Comparison of ENCODE assay signal across 23 cellular contexts in the genomic region with DNA sequence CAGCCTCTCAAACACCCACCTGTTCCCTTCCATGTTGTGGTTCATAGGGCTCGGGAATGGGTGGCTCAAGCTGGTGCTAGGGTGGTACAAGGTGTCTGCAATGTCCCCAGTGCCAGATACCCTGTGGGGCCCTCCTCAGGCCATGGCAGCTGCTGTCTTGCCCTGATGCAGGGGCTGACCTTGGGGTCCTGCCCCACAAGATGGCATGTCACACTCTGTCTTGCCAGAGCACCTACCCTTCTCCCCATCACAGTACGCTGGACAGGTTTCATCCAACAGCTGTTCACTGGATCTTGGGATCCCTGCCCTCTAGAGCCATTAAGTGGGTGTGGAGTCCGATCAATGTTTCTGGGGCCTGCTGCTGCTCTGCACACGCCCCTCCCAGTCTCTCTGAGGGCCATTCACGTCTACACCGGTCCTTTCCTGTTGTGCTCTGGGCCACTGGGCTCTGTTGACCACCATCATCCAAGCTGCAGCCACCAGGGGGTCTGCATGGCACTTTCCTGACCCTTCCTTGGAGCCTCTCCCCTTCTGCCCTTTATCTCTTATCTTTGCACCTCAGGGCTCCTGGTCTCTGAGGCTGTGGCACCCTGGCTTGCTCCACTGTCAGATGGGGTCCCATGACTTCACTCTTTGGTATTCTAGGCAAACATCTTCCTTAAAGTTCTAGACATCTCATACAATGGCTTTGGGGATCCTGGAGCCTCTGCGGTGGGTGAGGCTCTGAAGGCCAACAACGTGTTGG. TPM values are rescaled to one million over a fixed set of nuclear protein-coding genes. Genes with fewer than 3 reads are reported as not detected.
DNase-seq lines count a peak whose midpoint lies in the region; ATAC-seq, FAIRE-seq and TF ChIP-seq lines count a peak whose summit lies in the region.
"Had no signal": no experiment of that assay in that cellular context is flagged by ENCODE, and none has a peak within 500 bp of the region (broad histone marks: within the 10 kb centered on the region; RNA-seq: fewer than 3 reads in every experiment).

No MANE protein-coding gene starts in this region.

- peak overlapping the region; percentile 74 for H2AK5ac ChIP-seq in neuronal stem cell (ENCODE audit: low read depth, low read length)
- H2AK5ac ChIP-seq in H9 (ENCODE audit: insufficient read length, low read length), result no peak overlapping the region

- H3K36me3 ChIP-seq in K562 (ENCODE audit: control insufficient read depth, insufficient read depth, low read length) (no peaks in the 10 kb centered on the region), neuronal stem cell (replicated peaks in 1 of 2; ENCODE audit: control insufficient read depth in 2 of 2, insufficient read depth in 2 of 2, low read length in 2 of 2) (no peaks in the 10 kb centered on the region)
- H3K36me3 ChIP-seq: BE2C had no signal

- no peak overlapping the region for H3K27ac Mint-ChIP-seq in H9

- no peaks in the 10 kb centered on the region for H3K79me2 ChIP-seq in K562 (ENCODE audit: control insufficient read depth, insufficient read depth, low read length)
- no peaks in the 10 kb centered on the region for H3K79me2 ChIP-seq in H9 (ENCODE audit: insufficient read depth, low read length)

- H3K4ac ChIP-seq in neuronal stem cell (ENCODE audit: low read length) (no peak overlapping the region), H9 (ENCODE audit: low read depth, low read length) (no peak overlapping the region)

- H4K91ac ChIP-seq in neuronal stem cell (ENCODE audit: low read depth, low read length, poor library complexity), result no peak overlapping the region
- no peak overlapping the region for H4K91ac ChIP-seq in H9 (ENCODE audit: insufficient read length, low read depth, low read length)

- CTCF ChIA-PET in K562 (lab: Yijun Ruan, JAX; ENCODE audit: low intra/inter-chr PET ratio), result no interaction called here

- no peak overlapping the region for H2BK5ac ChIP-seq in neuronal stem cell (ENCODE audit: low read length)
- H2BK5ac ChIP-seq in H9 (ENCODE audit: insufficient read length, low read length), result no peak overlapping the region

- H4K5ac ChIP-seq in H9 (ENCODE audit: insufficient read length, low read depth, low read length), result no peak overlapping the region

- DNase-seq in K562 (ENCODE audit: extremely low read depth in 1 of 4, low spot score in 3 of 4) (peak in 1 of 4 experiments; percentile 55), left colon (no peak), neuronal stem cell (ENCODE audit: low spot score) (no peak), H9 (no peak), anterior cingulate cortex (lab: John Stamatoyannopoulos, UW) (no peak), GM20000 (ENCODE audit: low spot score) (no peak), HuH-7 (ENCODE audit: low spot score) (no peak)
- DNase-seq: ACHN; BE2C; CD4-positive, CD25-positive, alpha-beta regulatory T cell; CD8-positive, alpha-beta memory T cell; COR-L47; DMS79; GDM1; HCEC 1CT; KBM-7 had no signal

- TF ChIP-seq POLR2A in K562 (conservative IDR thresholded peaks at IDR 0.05), result no peak

- H2BK120ac ChIP-seq in neuronal stem cell (ENCODE audit: low read depth, low read length), result no peak overlapping the region
- H2BK120ac ChIP-seq in H9 (ENCODE audit: low read depth, low read length, poor library complexity, severe bottlenecking), result no peak overlapping the region

- POLR2A ChIA-PET in K562 (lab: Yijun Ruan, JAX), result interaction anchor here (0.7 to 6.1 kb wide), 9 partner anchors 7 to 404 kb away, joined by 3 to 54 read pairs (median 4); partner anchors contain the start of gene LRRC74B

- BruUV-seq in K562 (replicated peaks; lab: Mats Ljungman, UMichigan), result no TSS peak

- peak overlapping the region; percentile 12 for H3K23ac ChIP-seq in neuronal stem cell (ENCODE audit: low read depth, low read length, poor library complexity)
- H3K23ac ChIP-seq in H9 (ENCODE audit: insufficient read length, low read depth, low read length), result no peak overlapping the region

- H3K4me1 ChIP-seq in K562 (replicated peaks in 1 of 2; ENCODE audit: control insufficient read depth in 2 of 2, insufficient read depth in 2 of 2, low read length in 2 of 2) (peaks cover 26 to 40% of the 10 kb centered on the region in 2 experiments), neuronal stem cell (ENCODE audit: control insufficient read depth in 2 of 2, insufficient read depth in 1 of 2, low read depth in 1 of 2, low read length in 2 of 2) (peaks cover 3 to 5% of the 10 kb centered on the region in 2 donors), H9 (ENCODE audit: insufficient read depth, low read length) (peaks cover 5% of the 10 kb centered on the region; the same call in 1 of the 2 replicates)
- H3K4me1 ChIP-seq: BE2C had no signal

- in situ Hi-C loops in K562 (cut with MboI), result no loop called here

- H3K79me1 ChIP-seq in neuronal stem cell (ENCODE audit: low read depth, low read length) (no peaks in the 10 kb centered on the region), H9 (ENCODE audit: insufficient read depth, low read depth, low read length, poor library complexity, severe bottlenecking) (no peaks in the 10 kb centered on the region)

- no peak overlapping the region for H3K18ac ChIP-seq in neuronal stem cell (ENCODE audit: low read length)
- H3K18ac ChIP-seq in H9 (ENCODE audit: insufficient read length, low read depth, low read length), result no peak overlapping the region

- H4K20me1 ChIP-seq in K562 (replicated peaks; ENCODE audit: control insufficient read depth, insufficient read depth, low read length) (peaks cover 42% of the 10 kb centered on the region), H9 (ENCODE audit: control insufficient read depth, insufficient read depth, insufficient read length) (no peaks in the 10 kb centered on the region)

- H3K9ac ChIP-seq in K562 (ENCODE audit: insufficient read depth in 1 of 2, low read depth in 2 of 2, low read length in 2 of 2) (peak overlapping the region in 1 of 2 experiments; percentile 11; a peak in 2 of 4 replicates), neuronal stem cell (ENCODE audit: low read depth, low read length, poor library complexity) (no peak overlapping the region), H9 (ENCODE audit: extremely low read depth, insufficient read length, low read length) (no peak overlapping the region)

- H3K4me3 ChIP-seq in K562, result no peak overlapping the region
- H3K4me3 ChIP-seq in neuronal stem cell (ENCODE audit: low read length in 2 of 2), result no peak overlapping the region

- no peak for ATAC-seq in K562
- ATAC-seq in left colon, result peak; percentile 41

- peaks cover 28 to 82% of the 10 kb centered on the region in 2 experiments; a peak in 4 of 5 replicates for H3K27me3 ChIP-seq in K562 (ENCODE audit: control insufficient read depth in 2 of 2, insufficient read depth in 2 of 2, low read length in 2 of 2)
- peaks cover 0 to 29% (median 0%) of the 10 kb centered on the region in 3 experiments for H3K27me3 ChIP-seq in neuronal stem cell (ENCODE audit: control insufficient read depth in 3 of 3, insufficient read depth in 3 of 3, low read depth in 1 of 3, low read length in 3 of 3)
- no peaks in the 10 kb centered on the region for H3K27me3 ChIP-seq in H9 (ENCODE audit: insufficient read depth, low read length)
- H3K27me3 ChIP-seq: BE2C had no signal

- H2BK12ac ChIP-seq in neuronal stem cell (ENCODE audit: low read length), result no peak overlapping the region
- no peak overlapping the region for H2BK12ac ChIP-seq in H9 (ENCODE audit: insufficient read length, low read depth, low read length)

- no peak for TF ChIP-seq EP300 in K562 (IDR thresholded peaks at IDR 0.05; ENCODE audit: low read length)

- H3K4me2 ChIP-seq in K562 (ENCODE audit: insufficient read depth, low read length) (no peak overlapping the region), neuronal stem cell (ENCODE audit: insufficient read depth, low read length, poor library complexity, severe bottlenecking) (no peak overlapping the region), H9 (ENCODE audit: insufficient read depth, insufficient read length, low read length) (no peak overlapping the region)

- no peaks in the 10 kb centered on the region for H3K9me3 ChIP-seq in K562 (replicated peaks; ENCODE audit: control insufficient read depth, insufficient read depth, low read depth, low read length)
- H3K9me3 ChIP-seq in neuronal stem cell (replicated peaks in 1 of 2; ENCODE audit: control insufficient read depth in 2 of 2, insufficient read depth in 1 of 2, low read depth in 1 of 2, low read length in 2 of 2), result peaks cover 0 to 2% of the 10 kb centered on the region in 2 donors
- H3K9me3 ChIP-seq in H9 (ENCODE audit: control insufficient read depth, low read depth, low read length), result no peaks in the 10 kb centered on the region
- H3K9me3 ChIP-seq: BE2C had no signal

- H3K4me3 Mint-ChIP-seq in H9, result no peak overlapping the region
- H3K4me3 Mint-ChIP-seq: CD4-positive, CD25-positive, alpha-beta regulatory T cell; CD8-positive, alpha-beta memory T cell had no signal

- H3K14ac ChIP-seq in neuronal stem cell (ENCODE audit: low read length) (peak overlapping the region; percentile 10), H9 (ENCODE audit: insufficient read depth, low read length) (no peak overlapping the region)

- H3K9me3 Mint-ChIP-seq in H9, result no peaks in the 10 kb centered on the region; a peak in 1 of 5 replicates
- H3K9me3 Mint-ChIP-seq: CD4-positive, CD25-positive, alpha-beta regulatory T cell; CD8-positive, alpha-beta memory T cell had no signal

- WGBS in K562 (ENCODE audit: insufficient coverage, low coverage, missing lambda C conversion rate), result 9% methylated on average over 8 of the region's 8 CpGs
- WGBS in neuronal stem cell (ENCODE audit: extremely low coverage in 2 of 2, insufficient read length in 2 of 2, insufficient replicate concordance in 1 of 2), 2 donors, result no CpG with 5 or more reads among the region's 8 CpGs
- no CpG with 5 or more reads among the region's 8 CpGs for WGBS in H9 (ENCODE audit: extremely low coverage, insufficient read length, low lambda C conversion rate)

- peaks cover 15% of the 10 kb centered on the region for H3K9me1 ChIP-seq in K562 (ENCODE audit: control insufficient read depth, insufficient read depth, low read length)

- H2BK15ac ChIP-seq in neuronal stem cell (ENCODE audit: low read length), result no peak overlapping the region
- H2BK15ac ChIP-seq in H9 (ENCODE audit: low read depth, low read length), result no peak overlapping the region

- H2AFZ ChIP-seq in K562 (ENCODE audit: low read depth, low read length) (no peak overlapping the region), neuronal stem cell (ENCODE audit: low read length) (no peak overlapping the region), H9 (ENCODE audit: low read length) (no peak overlapping the region)

- no peak overlapping the region for H3K27ac ChIP-seq in K562 (ENCODE audit: extremely low read depth, low read depth, low read length)
- no peak overlapping the region for H3K27ac ChIP-seq in neuronal stem cell (replicated peaks; ENCODE audit: low read length)
- H3K27ac ChIP-seq in H9 (ENCODE audit: insufficient read length, low read depth, low read length), result no peak overlapping the region

- no peak overlapping the region for H2BK20ac ChIP-seq in H9 (ENCODE audit: low read depth, low read length, poor library complexity, severe bottlenecking)

- intact Hi-C loops in K562 (cut with micrococcal nuclease), result no loop called here
- intact Hi-C loops in left colon (cut with DNase I, micrococcal nuclease), result no loop called here

- TF ChIP-seq CTCF in K562 (IDR thresholded peaks at IDR 0.05 in 2 of 3, conservative IDR thresholded peaks at IDR 0.05 in 1 of 3; ENCODE audit: insufficient read depth in 2 of 3, low read depth in 1 of 3, low read length in 3 of 3), result 0 out of 6 replicates have a peak, but pooled peaks of 1 of the 3 experiments have one; percentile 11
- no peak for TF ChIP-seq CTCF in H9 (conservative IDR thresholded peaks at IDR 0.05)
- no peak for TF ChIP-seq CTCF in GM20000 (IDR thresholded peaks at IDR 0.05; ENCODE audit: extremely low read depth, missing control alignments)

- no peaks in the 10 kb centered on the region for H3K23me2 ChIP-seq in H9 (ENCODE audit: insufficient read length, low read depth, low read length, poor library complexity, severe bottlenecking)

- TF ChIP-seq RAD21 in K562 (CRISPR knock-in tag; conservative IDR thresholded peaks at IDR 0.05 in 1 of 2, IDR thresholded peaks at IDR 0.05 in 1 of 2), result no peak

- FAIRE-seq in K562 (lab: Jason Lieb, UNC), result no peak
- FAIRE-seq: A204.1, D721Med, GM12892, GM18507 had no signal

- no peaks in the 10 kb centered on the region for H3K36me3 Mint-ChIP-seq in H9 (ENCODE audit: insufficient read depth in 1 of 3, low read depth in 3 of 3)
- H3K36me3 Mint-ChIP-seq: CD4-positive, CD25-positive, alpha-beta regulatory T cell; CD8-positive, alpha-beta memory T cell had no signal

- H3K56ac ChIP-seq in H9 (ENCODE audit: insufficient read length, low read depth, low read length), result no peak overlapping the region

- H4K8ac ChIP-seq in neuronal stem cell (ENCODE audit: low read depth, low read length) (no peak overlapping the region), H9 (replicated peaks; ENCODE audit: insufficient read length, low read depth, low read length) (no peak overlapping the region)

- H3K27me3 Mint-ChIP-seq in H9 (ENCODE audit: low read depth), result peaks cover 7% of the 10 kb centered on the region

- H3T11ph ChIP-seq in H9 (ENCODE audit: low read length), result no peak overlapping the region

- H3K4me1 Mint-ChIP-seq in H9, result peaks cover 26 to 38% of the 10 kb centered on the region in 2 experiments

RNA-seq across cellular contexts. Expression of gene LRRC74B, which starts 7.1 kb away (rescaled TPM):
- total RNA-seq in K562 (2011; cell fraction: chromatin; rRNA removed; ENCODE audit: low replicate concordance), result 0.16 and 0.28 TPM in 2 replicates
- total RNA-seq in K562 (2011; cell fraction: nucleolus; rRNA removed), result 0.26 TPM in 1 of 2 replicates, not detected in the other
- total RNA-seq in K562 (2011; cell fraction: nucleoplasm; rRNA removed), result not detected in 2 replicates
- total RNA-seq in K562 (2014; rRNA removed) (not detected in 2 replicates), K562 (2014; rRNA removed; fragmentation: Illumina TruSeq; extraction: Trizol) (not detected in 2 replicates), K562 (2015; rRNA removed; fragmentation: Illumina TruSeq; extraction: Trizol) (not detected in 2 replicates), K562 (2021) (not detected in 2 replicates), left colon (under 1 TPM in 1 of 2 donors, not detected in 1; 0.18 TPM), H9 (2021) (not detected in 2 replicates)
- polyA plus RNA-seq in K562 (2011; rRNA removed) (not detected in 2 replicates), K562 (2014; fragmentation: Illumina TruSeq; extraction: Trizol) (not detected in 2 replicates), K562 (2014; fragmentation: Nextera tagmentation; extraction: Ambion mirVana) (not detected), K562 (2014; rRNA removed) (0.04 TPM in 1 of 2 replicates, not detected in the other)
- polyA plus RNA-seq in K562 (2011; cell fraction: cytosol; rRNA removed), result 0.01 TPM in 2 replicates
- polyA plus RNA-seq in K562 (2011; cell fraction: nucleus; rRNA removed), result 0.03 and 0.11 TPM in 2 replicates
- polyA plus RNA-seq in K562 (2012), result 0.21 TPM in 1 of 2 replicates, not detected in the other
- polyA minus RNA-seq in K562 (2011; rRNA and poly(A)+ RNA removed), result not detected in 2 replicates
- not detected in 2 replicates for polyA minus RNA-seq in K562 (2011; cell fraction: cytosol; rRNA and poly(A)+ RNA removed)
- not detected in 2 replicates for polyA minus RNA-seq in K562 (2011; cell fraction: nucleus; rRNA and poly(A)+ RNA removed)
- polyA plus RNA-seq in neuronal stem cell (2013, experiment 1 of 2), result not detected
- 0.01 TPM for polyA plus RNA-seq in neuronal stem cell (2013, experiment 2 of 2)
- total RNA-seq: CD8-positive, alpha-beta memory T cell; Daoy; H4; HT-29 had no signal
- polyA plus RNA-seq: CD4-positive, CD25-positive, alpha-beta regulatory T cell; CD8-positive, alpha-beta memory T cell had no signal

RNA-seq across cellular contexts. Expression of gene SLC7A4, which starts 20.5 kb away (rescaled TPM):
- total RNA-seq in K562 (2011; cell fraction: chromatin; rRNA removed; ENCODE audit: low replicate concordance), result not detected in 2 replicates
- not detected in 2 replicates for total RNA-seq in K562 (2011; cell fraction: nucleolus; rRNA removed)
- not detected in 2 replicates for total RNA-seq in K562 (2011; cell fraction: nucleoplasm; rRNA removed)
- total RNA-seq in K562 (2014; rRNA removed) (not detected in 2 replicates), K562 (2014; rRNA removed; fragmentation: Illumina TruSeq; extraction: Trizol) (not detected in 2 replicates), K562 (2015; rRNA removed; fragmentation: Illumina TruSeq; extraction: Trizol) (not detected in 2 replicates), K562 (2021) (not detected in 2 replicates), left colon (1 to 10 TPM; 4.0 to 4.9 TPM), H9 (2021) (0.09 and 0.22 TPM in 2 replicates)
- polyA plus RNA-seq in K562 (2011; rRNA removed) (not detected in 2 replicates), K562 (2014; fragmentation: Illumina TruSeq; extraction: Trizol) (not detected in 2 replicates), K562 (2014; fragmentation: Nextera tagmentation; extraction: Ambion mirVana) (not detected), K562 (2014; rRNA removed) (not detected in 2 replicates)
- 0.07 TPM in 1 of 2 replicates, not detected in the other for polyA plus RNA-seq in K562 (2011; cell fraction: cytosol; rRNA removed)
- polyA plus RNA-seq in K562 (2011; cell fraction: nucleus; rRNA removed), result not detected in 2 replicates
- polyA plus RNA-seq in K562 (2012), result 0.03 and 0.14 TPM in 2 replicates
- polyA minus RNA-seq in K562 (2011; rRNA and poly(A)+ RNA removed), result not detected in 2 replicates
- not detected in 2 replicates for polyA minus RNA-seq in K562 (2011; cell fraction: cytosol; rRNA and poly(A)+ RNA removed)
- not detected in 2 replicates for polyA minus RNA-seq in K562 (2011; cell fraction: nucleus; rRNA and poly(A)+ RNA removed)
- polyA plus RNA-seq in neuronal stem cell (2013, experiment 1 of 2), result 0.18 TPM
- polyA plus RNA-seq in neuronal stem cell (2013, experiment 2 of 2), result 0.24 TPM
- total RNA-seq: CD4-positive, CD25-positive, alpha-beta regulatory T cell; Daoy; H4; HT-29 had no signal

RNA-seq across cellular contexts. Expression of gene P2RX6, which starts 37.9 kb away (rescaled TPM):
- 8.3 and 26.4 TPM in 2 replicates for total RNA-seq in K562 (2011; cell fraction: chromatin; rRNA removed; ENCODE audit: low replicate concordance)
- 15.5 and 19.3 TPM in 2 replicates for total RNA-seq in K562 (2011; cell fraction: nucleolus; rRNA removed)
- 13.6 and 14.4 TPM in 2 replicates for total RNA-seq in K562 (2011; cell fraction: nucleoplasm; rRNA removed)
- total RNA-seq in K562 (2014; rRNA removed), result 1.5 and 1.9 TPM in 2 replicates
- total RNA-seq in K562 (2014; rRNA removed; fragmentation: Illumina TruSeq; extraction: Trizol), result 0.77 and 1.0 TPM in 2 replicates
- total RNA-seq in K562 (2015; rRNA removed; fragmentation: Illumina TruSeq; extraction: Trizol), result 1.6 and 1.7 TPM in 2 replicates
- total RNA-seq in K562 (2021), result 2.3 and 2.7 TPM in 2 replicates
- 1.2 and 1.5 TPM in 2 replicates for polyA plus RNA-seq in K562 (2011; rRNA removed)
- 1.4 and 2.2 TPM in 2 replicates for polyA plus RNA-seq in K562 (2011; cell fraction: cytosol; rRNA removed)
- 16.2 and 34.8 TPM in 2 replicates for polyA plus RNA-seq in K562 (2011; cell fraction: nucleus; rRNA removed)
- 4.7 and 7.9 TPM in 2 replicates for polyA plus RNA-seq in K562 (2012)
- 1.3 and 1.5 TPM in 2 replicates for polyA plus RNA-seq in K562 (2014; fragmentation: Illumina TruSeq; extraction: Trizol)
- polyA plus RNA-seq in K562 (2014; fragmentation: Nextera tagmentation; extraction: Ambion mirVana), result under 1 TPM in 1 of 2 experiments, not detected in 1; 0.01 TPM
- 3.7 and 3.9 TPM in 2 replicates for polyA plus RNA-seq in K562 (2014; rRNA removed)
- 1.6 and 2.5 TPM in 2 replicates for polyA minus RNA-seq in K562 (2011; rRNA and poly(A)+ RNA removed)
- polyA minus RNA-seq in K562 (2011; cell fraction: cytosol; rRNA and poly(A)+ RNA removed), result 1.0 TPM in 1 of 2 replicates, not detected in the other
- polyA minus RNA-seq in K562 (2011; cell fraction: nucleus; rRNA and poly(A)+ RNA removed), result 5.6 and 7.5 TPM in 2 replicates
- 1 to 10 TPM in 1 of 2 donors, under 1 TPM in 1; 0.73 to 1.5 TPM for total RNA-seq in left colon
- 0.43 TPM for polyA plus RNA-seq in neuronal stem cell (2013, experiment 1 of 2)
- polyA plus RNA-seq in neuronal stem cell (2013, experiment 2 of 2), result 0.53 TPM
- not detected in 2 replicates for total RNA-seq in H9 (2021)

RNA-seq across cellular contexts. Expression of gene THAP7, which starts 51.0 kb away (rescaled TPM):
- 90.2 and 332 TPM in 2 replicates for total RNA-seq in K562 (2011; cell fraction: chromatin; rRNA removed; ENCODE audit: low replicate concordance)
- 398 and 463 TPM in 2 replicates for total RNA-seq in K562 (2011; cell fraction: nucleolus; rRNA removed)
- total RNA-seq in K562 (2011; cell fraction: nucleoplasm; rRNA removed), result 158 and 211 TPM in 2 replicates
- 245 and 323 TPM in 2 replicates for total RNA-seq in K562 (2014; rRNA removed)
- total RNA-seq in K562 (2014; rRNA removed; fragmentation: Illumina TruSeq; extraction: Trizol), result 32.0 and 35.6 TPM in 2 replicates
- 120 and 129 TPM in 2 replicates for total RNA-seq in K562 (2015; rRNA removed; fragmentation: Illumina TruSeq; extraction: Trizol)
- 169 and 183 TPM in 2 replicates for total RNA-seq in K562 (2021)
- 75.4 and 94.6 TPM in 2 replicates for polyA plus RNA-seq in K562 (2011; rRNA removed)
- 137 and 308 TPM in 2 replicates for polyA plus RNA-seq in K562 (2011; cell fraction: cytosol; rRNA removed)
- polyA plus RNA-seq in K562 (2011; cell fraction: nucleus; rRNA removed), result 202 and 335 TPM in 2 replicates
- polyA plus RNA-seq in K562 (2012), result 114 and 118 TPM in 2 replicates
- 84.1 and 121 TPM in 2 replicates for polyA plus RNA-seq in K562 (2014; fragmentation: Illumina TruSeq; extraction: Trizol)
- polyA plus RNA-seq in K562 (2014; fragmentation: Nextera tagmentation; extraction: Ambion mirVana), result 10 to 100 TPM in 1 of 2 experiments, 1 to 10 TPM in 1; 7.9 to 33.1 TPM
- polyA plus RNA-seq in K562 (2014; rRNA removed), result 263 and 266 TPM in 2 replicates
- 39.0 and 48.5 TPM in 2 replicates for polyA minus RNA-seq in K562 (2011; rRNA and poly(A)+ RNA removed)
- 53.5 and 55.4 TPM in 2 replicates for polyA minus RNA-seq in K562 (2011; cell fraction: cytosol; rRNA and poly(A)+ RNA removed)
- 261 and 385 TPM in 2 replicates for polyA minus RNA-seq in K562 (2011; cell fraction: nucleus; rRNA and poly(A)+ RNA removed)
- 10 to 100 TPM; 18.1 to 20.0 TPM for total RNA-seq in left colon
- 26.5 TPM for polyA plus RNA-seq in neuronal stem cell (2013, experiment 1 of 2)
- polyA plus RNA-seq in neuronal stem cell (2013, experiment 2 of 2), result 28.4 TPM
- total RNA-seq in H9 (2021), result 23.3 and 24.6 TPM in 2 replicates
